Comparison of ENCODE assay signal across 25 cellular contexts in the genomic region with DNA sequence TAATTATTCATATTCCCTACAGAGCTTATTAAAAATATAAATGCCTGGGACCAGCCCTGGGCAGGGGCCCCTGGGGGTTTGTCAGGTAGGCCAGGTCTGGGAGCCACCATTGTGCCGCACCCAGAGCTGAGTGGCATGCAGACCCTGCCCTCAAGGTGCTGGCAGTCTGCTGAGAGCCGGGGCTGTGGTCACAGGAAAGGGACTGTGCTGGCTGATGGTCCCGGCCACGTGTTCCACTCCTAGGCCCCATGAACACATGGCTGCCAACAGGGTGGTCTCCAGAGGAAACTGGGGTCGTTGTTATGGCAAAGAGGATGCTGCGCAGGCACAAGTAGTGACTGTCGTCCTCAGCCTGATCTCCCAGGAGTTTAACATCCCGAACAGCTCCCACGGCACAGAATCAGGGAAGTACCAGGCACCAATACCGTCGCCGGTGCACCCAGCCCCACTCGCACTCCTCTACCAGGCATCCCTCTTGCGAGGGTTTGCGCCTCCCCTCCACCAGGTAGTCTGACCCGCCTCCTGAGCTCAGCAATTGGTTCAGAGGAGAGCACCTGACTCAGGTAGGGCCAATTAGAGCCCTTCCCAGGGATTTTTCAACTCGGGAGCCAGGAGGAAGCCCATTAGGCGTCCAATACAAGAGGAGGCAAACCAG. TPM values are rescaled to one million over a fixed set of nuclear protein-coding genes. Genes with fewer than 3 reads are reported as not detected.
DNase-seq lines count a peak whose midpoint lies in the region; ATAC-seq, FAIRE-seq and TF ChIP-seq lines count a peak whose summit lies in the region.
"Had no signal": no experiment of that assay in that cellular context is flagged by ENCODE, and none has a peak within 500 bp of the region (broad histone marks: within the 10 kb centered on the region; RNA-seq: fewer than 3 reads in every experiment).

No MANE protein-coding gene starts in this region.

- TF ChIP-seq POLR2A in HepG2 (IDR thresholded peaks at IDR 0.05; ENCODE audit: insufficient read depth in 1 of 2, low read depth in 2 of 2, low read length in 2 of 2) = no peak
- no peak for TF ChIP-seq POLR2A in right lobe of liver (IDR thresholded peaks at IDR 0.05)

- no peak overlapping the region for H3K4me2 ChIP-seq in HepG2 (ENCODE audit: low read depth, low read length)

- CTCF ChIA-PET in HepG2 (lab: Yijun Ruan, JAX; ENCODE audit: low intra/inter-chr PET ratio, low total read pairs) = no interaction called here

- in situ Hi-C loops in HepG2 (cut with HindIII; ENCODE audit: extremely low pct_ligation_motif_present, low pct_unique_long_range_greater_than_20kb) = no loop called here

- peak overlapping the region; percentile 42 for H3K27ac Mint-ChIP-seq in endothelial cell (ENCODE audit: unreplicated experiment)
- no peak overlapping the region for H3K27ac Mint-ChIP-seq in activated naive CD8-positive, alpha-beta T cell treated with anti-CD3 and anti-CD28 coated beads for 36 hours
- H3K27ac Mint-ChIP-seq: activated CD4-positive, alpha-beta memory T cell treated with anti-CD3 and anti-CD28 coated beads, Interleukin-2, amount 10 ng/mL, durations not matched to agents 7 days and 5 days; activated naive CD4-positive, alpha-beta T cell treated with anti-CD3 and anti-CD28 coated beads, Interleukin-2, amount 50 U/mL, for 24 hours; activated T-cell treated with anti-CD3 and anti-CD28 coated beads, Interleukin-2, amount 50 U/mL, for 24 hours; progenitor cell of endocrine pancreas had no signal

- H3K36me3 ChIP-seq in HepG2 (replicated peaks in 1 of 2; ENCODE audit: control insufficient read depth in 1 of 2, insufficient read depth in 2 of 2, low read length in 2 of 2) = no peaks in the 10 kb centered on the region
- H3K36me3 ChIP-seq in right lobe of liver = no peaks in the 10 kb centered on the region
- no peaks in the 10 kb centered on the region for H3K36me3 ChIP-seq in MG63
- H3K36me3 ChIP-seq: BE2C, transverse colon had no signal

- no peak for DNase-seq in HepG2 (ENCODE audit: low spot score)
- no peak for DNase-seq in right lobe of liver
- no peak for DNase-seq in endothelial cell (ENCODE audit: low spot score)
- DNase-seq in posterior vena cava (ENCODE audit: low spot score) = peak; percentile 62
- DNase-seq in NCI-H2227 treated with DMSO at 0.1 percent for 48 hours (lab: John Stamatoyannopoulos, UW) = no peak
- DNase-seq in frontal cortex (ENCODE audit: low spot score in 2 of 2) = no peak
- DNase-seq in activated naive CD8-positive, alpha-beta T cell treated with anti-CD3 and anti-CD28 coated beads for 36 hours = no peak
- DNase-seq in MG63 = no peak
- DNase-seq: activated CD4-positive, alpha-beta memory T cell treated with anti-CD3 and anti-CD28 coated beads, Interleukin-2, amount 10 ng/mL, durations not matched to agents 7 days and 5 days; activated T-cell treated with anti-CD3 and anti-CD28 coated beads, Interleukin-2, amount 50 U/mL, for 24 hours; BE2C; DND-41; NCI-H1092; NCI-H2029; NCI-H446; SHP77; small intestine; stimulated activated CD4-positive, alpha-beta T cell treated with anti-CD3 and anti-CD28 coated beads, Interleukin-2, amount 100 ng/mL, for 24 hours; stimulated activated naive CD4-positive, alpha-beta T cell; T1000; transverse colon had no signal

- H3K4me1 ChIP-seq in HepG2 (ENCODE audit: insufficient read depth, low read length) (no peaks in the 10 kb centered on the region), right lobe of liver (no peaks in the 10 kb centered on the region)
- H3K4me1 ChIP-seq: BE2C had no signal

- H3K4me1 Mint-ChIP-seq in endothelial cell (ENCODE audit: unreplicated experiment) = peaks cover 39% of the 10 kb centered on the region
- H3K4me1 Mint-ChIP-seq in activated naive CD8-positive, alpha-beta T cell treated with anti-CD3 and anti-CD28 coated beads for 36 hours = no peaks in the 10 kb centered on the region
- H3K4me1 Mint-ChIP-seq: activated CD4-positive, alpha-beta memory T cell treated with anti-CD3 and anti-CD28 coated beads, Interleukin-2, amount 10 ng/mL, durations not matched to agents 7 days and 5 days; activated naive CD4-positive, alpha-beta T cell treated with anti-CD3 and anti-CD28 coated beads, Interleukin-2, amount 50 U/mL, for 24 hours had no signal

- H3K27ac ChIP-seq in HepG2 (ENCODE audit: extremely low read length, insufficient read depth, low read length) = no peak overlapping the region
- no peak overlapping the region for H3K27ac ChIP-seq in right lobe of liver
- H3K27ac ChIP-seq: transverse colon had no signal

- FAIRE-seq in HepG2 (lab: Jason Lieb, UNC) = no peak
- FAIRE-seq in frontal cortex (lab: Jason Lieb, UNC) = no peak
- FAIRE-seq: A549, GM12878, small intestine had no signal

- no peaks in the 10 kb centered on the region for H3K27me3 Mint-ChIP-seq in endothelial cell (ENCODE audit: unreplicated experiment)
- H3K27me3 Mint-ChIP-seq in activated naive CD8-positive, alpha-beta T cell treated with anti-CD3 and anti-CD28 coated beads for 36 hours = no peaks in the 10 kb centered on the region
- H3K27me3 Mint-ChIP-seq: activated T-cell treated with anti-CD3 and anti-CD28 coated beads, Interleukin-2, amount 50 U/mL, for 24 hours; progenitor cell of endocrine pancreas had no signal

- no peaks in the 10 kb centered on the region for H3K36me3 Mint-ChIP-seq in endothelial cell (ENCODE audit: low read depth, unreplicated experiment)
- H3K36me3 Mint-ChIP-seq in activated naive CD8-positive, alpha-beta T cell treated with anti-CD3 and anti-CD28 coated beads for 36 hours = no peaks in the 10 kb centered on the region
- H3K36me3 Mint-ChIP-seq: activated naive CD4-positive, alpha-beta T cell treated with anti-CD3 and anti-CD28 coated beads, Interleukin-2, amount 50 U/mL, for 24 hours had no signal

- ATAC-seq in HepG2 = no peak
- ATAC-seq in right lobe of liver = no peak
- ATAC-seq: A549, GM12878 had no signal

- H4K20me1 ChIP-seq in HepG2 (ENCODE audit: insufficient read depth, low read length) = no peaks in the 10 kb centered on the region

- no peak for TF ChIP-seq RAD21 in HepG2 (CRISPR knock-in tag; IDR thresholded peaks at IDR 0.05)

- H3K4me3 ChIP-seq in HepG2 (replicated peaks in 1 of 3; ENCODE audit: insufficient read depth in 1 of 3, low read depth in 2 of 3, low read length in 3 of 3) (no peak overlapping the region), right lobe of liver (no peak overlapping the region), MG63 (no peak overlapping the region)
- H3K4me3 ChIP-seq: A549, GM12878, transverse colon had no signal

- no peak overlapping the region for H2AFZ ChIP-seq in HepG2 (ENCODE audit: low read length)

- H3K9me3 ChIP-seq in HepG2 (ENCODE audit: low read length) (peaks cover 7% of the 10 kb centered on the region), right lobe of liver (no peaks in the 10 kb centered on the region), MG63 (peaks cover 4% of the 10 kb centered on the region; the same call in 1 of the 2 replicates)
- H3K9me3 ChIP-seq: BE2C had no signal

- no peak overlapping the region for H3K9ac ChIP-seq in HepG2 (ENCODE audit: insufficient read depth, low read depth, low read length)

- 43% methylated on average over 14 of the region's 18 CpGs for WGBS in HepG2 (ENCODE audit: low lambda C conversion rate)
- WGBS in right lobe of liver (ENCODE audit: insufficient coverage, low coverage, low lambda C conversion rate, missing lambda C conversion rate) = 80% methylated on average over 6 of the region's 18 CpGs

- BruUV-seq in HepG2 (replicated peaks; lab: Mats Ljungman, UMichigan) = no TSS peak

- H3K9me3 Mint-ChIP-seq in endothelial cell (ENCODE audit: unreplicated experiment) = no peaks in the 10 kb centered on the region
- H3K9me3 Mint-ChIP-seq in activated naive CD8-positive, alpha-beta T cell treated with anti-CD3 and anti-CD28 coated beads for 36 hours = peaks cover 2% of the 10 kb centered on the region
- H3K9me3 Mint-ChIP-seq: activated CD4-positive, alpha-beta memory T cell treated with anti-CD3 and anti-CD28 coated beads, Interleukin-2, amount 10 ng/mL, durations not matched to agents 7 days and 5 days; activated naive CD4-positive, alpha-beta T cell treated with anti-CD3 and anti-CD28 coated beads, Interleukin-2, amount 50 U/mL, for 24 hours; activated T-cell treated with anti-CD3 and anti-CD28 coated beads, Interleukin-2, amount 50 U/mL, for 24 hours had no signal

- TF ChIP-seq EP300 in HepG2 (IDR thresholded peaks at IDR 0.05; ENCODE audit: low read depth in 2 of 2, low read length in 2 of 2) (no peak), HepG2 (CRISPR knock-in tag; IDR thresholded peaks at IDR 0.05; ENCODE audit: borderline replicate concordance) (no peak)

- TF ChIP-seq CTCF in HepG2 (CRISPR knock-in tag; IDR thresholded peaks at IDR 0.05) (no peak), right lobe of liver (IDR thresholded peaks at IDR 0.05) (no peak), endothelial cell (IDR thresholded peaks at IDR 0.05; ENCODE audit: unreplicated experiment) (no peak)

- intact Hi-C loops in HepG2 (cut with micrococcal nuclease; ENCODE audit: unreplicated experiment) = no loop called here
- intact Hi-C loops in right lobe of liver (cut with DNase I) = no loop called here
- intact Hi-C loops in posterior vena cava (cut with DNase I) = no loop called here

- H3K27me3 ChIP-seq in HepG2 (ENCODE audit: control insufficient read depth in 1 of 2, insufficient read depth in 2 of 2, low read length in 2 of 2) = peaks cover 1 to 8% of the 10 kb centered on the region in 2 experiments; a peak in 1 of 5 replicates
- H3K27me3 ChIP-seq in right lobe of liver = no peaks in the 10 kb centered on the region
- no peaks in the 10 kb centered on the region for H3K27me3 ChIP-seq in MG63
- H3K27me3 ChIP-seq: BE2C, transverse colon had no signal

- no peaks in the 10 kb centered on the region for H3K79me2 ChIP-seq in HepG2 (ENCODE audit: insufficient read depth, low read length)

- no peak overlapping the region for H3K4me3 Mint-ChIP-seq in endothelial cell (ENCODE audit: unreplicated experiment)
- no peak overlapping the region for H3K4me3 Mint-ChIP-seq in activated naive CD8-positive, alpha-beta T cell treated with anti-CD3 and anti-CD28 coated beads for 36 hours
- H3K4me3 Mint-ChIP-seq: activated CD4-positive, alpha-beta memory T cell treated with anti-CD3 and anti-CD28 coated beads, Interleukin-2, amount 10 ng/mL, durations not matched to agents 7 days and 5 days; activated naive CD4-positive, alpha-beta T cell treated with anti-CD3 and anti-CD28 coated beads, Interleukin-2, amount 50 U/mL, for 24 hours; activated T-cell treated with anti-CD3 and anti-CD28 coated beads, Interleukin-2, amount 50 U/mL, for 24 hours had no signal

- POLR2A ChIA-PET in HepG2 (lab: Yijun Ruan, JAX) = no interaction called here

RNA-seq across cellular contexts. Expression of a gene that starts 39.2 kb away (rescaled TPM):
- total RNA-seq in HepG2 (2016; rRNA removed; fragmentation: Illumina TruSeq; extraction: Trizol) (0.93 and 0.98 TPM in 2 replicates), right lobe of liver (10 to 100 TPM; 20.4 to 30.8 (median 26.3) TPM), endothelial cell (ENCODE audit: unreplicated experiment) (182 TPM), posterior vena cava (10 to 100 TPM; 49.2 to 84.8 TPM), frontal cortex (57.5 TPM)
- 0.61 and 1.1 TPM in 2 replicates for total RNA-seq in HepG2 (2016; cell fraction: cytosol; rRNA removed; fragmentation: Illumina TruSeq; extraction: Trizol; ENCODE audit: low read depth)
- 0.58 and 0.97 TPM in 2 replicates for total RNA-seq in HepG2 (2016; cell fraction: insoluble cytoplasmic fraction; rRNA removed; fragmentation: Illumina TruSeq; extraction: Trizol)
- 1.2 TPM in 2 replicates for total RNA-seq in HepG2 (2016; cell fraction: membrane; rRNA removed; fragmentation: Illumina TruSeq; extraction: Trizol)
- total RNA-seq in HepG2 (2016; cell fraction: nucleus; rRNA removed; fragmentation: Illumina TruSeq; extraction: Trizol) = 0.28 and 0.41 TPM in 2 replicates
- 0.51 and 1.2 TPM in 2 replicates for polyA plus RNA-seq in HepG2 (2011; rRNA removed)
- 0.42 and 1.3 TPM in 2 replicates for polyA plus RNA-seq in HepG2 (2011; cell fraction: cytosol; rRNA removed)
- polyA plus RNA-seq in HepG2 (2011; cell fraction: nucleus; rRNA removed) = 1.2 and 2.2 TPM in 2 replicates
- polyA plus RNA-seq in HepG2 (2012) = 1.3 and 1.6 TPM in 2 replicates
- polyA plus RNA-seq in HepG2 (2016; cell fraction: cytosol; fragmentation: Illumina TruSeq; extraction: Trizol; ENCODE audit: low read depth) = 0.84 and 1.2 TPM in 2 replicates
- polyA plus RNA-seq in HepG2 (2016; cell fraction: insoluble cytoplasmic fraction; fragmentation: Illumina TruSeq; extraction: Trizol; ENCODE audit: low read depth) = 1.0 and 1.9 TPM in 2 replicates
- polyA plus RNA-seq in HepG2 (2016; cell fraction: membrane; fragmentation: Illumina TruSeq; extraction: Trizol; ENCODE audit: low read depth) = 0.97 and 1.1 TPM in 2 replicates
- polyA plus RNA-seq in HepG2 (2016; cell fraction: nucleus; fragmentation: Illumina TruSeq; extraction: Trizol; ENCODE audit: insufficient read depth, low read depth) = 0.85 and 0.91 TPM in 2 replicates
- 0.84 and 28.9 TPM in 2 replicates for polyA minus RNA-seq in HepG2 (2011; rRNA and poly(A)+ RNA removed; ENCODE audit: low replicate concordance)
- polyA minus RNA-seq in HepG2 (2011; cell fraction: cytosol; rRNA and poly(A)+ RNA removed) = 0.59 and 0.79 TPM in 2 replicates
- 0.50 and 0.90 TPM in 2 replicates for polyA minus RNA-seq in HepG2 (2011; cell fraction: nucleus; rRNA and poly(A)+ RNA removed)
- 100 to 1,000 TPM in 1 of 2 experiments, 10 to 100 TPM in 1; 98.8 to 101 TPM for total RNA-seq in activated naive CD8-positive, alpha-beta T cell treated with anti-CD3 and anti-CD28 coated beads for 36 hours
- 33.7 and 50.8 TPM in 2 replicates for total RNA-seq in MG63 (2014; rRNA removed; shearing (Covaris generic); ENCODE audit: low replicate concordance)

Comparison
In these comparisons a context has a peak if more than half of its experiments do, and no peak if none do; other contexts are left out.
1. RNA of a gene that starts 39.2 kb away (total RNA-seq): 182 TPM in endothelial cell (single experiment), 98.8 to 101 TPM in activated naive CD8-positive, alpha-beta T cell treated with anti-CD3 and anti-CD28 coated beads for 36 hours, 49.2 to 84.8 TPM in posterior vena cava, 57.5 TPM in frontal cortex (single experiment), 33.7 to 50.8 TPM in MG63 and 20.4 to 30.8 TPM in right lobe of liver; 0.28 to 1.2 TPM in HepG2; every median in the first group is over 4 times any median in the second.